ENCODE assay signal across 1 cellular context in the genomic region with DNA sequence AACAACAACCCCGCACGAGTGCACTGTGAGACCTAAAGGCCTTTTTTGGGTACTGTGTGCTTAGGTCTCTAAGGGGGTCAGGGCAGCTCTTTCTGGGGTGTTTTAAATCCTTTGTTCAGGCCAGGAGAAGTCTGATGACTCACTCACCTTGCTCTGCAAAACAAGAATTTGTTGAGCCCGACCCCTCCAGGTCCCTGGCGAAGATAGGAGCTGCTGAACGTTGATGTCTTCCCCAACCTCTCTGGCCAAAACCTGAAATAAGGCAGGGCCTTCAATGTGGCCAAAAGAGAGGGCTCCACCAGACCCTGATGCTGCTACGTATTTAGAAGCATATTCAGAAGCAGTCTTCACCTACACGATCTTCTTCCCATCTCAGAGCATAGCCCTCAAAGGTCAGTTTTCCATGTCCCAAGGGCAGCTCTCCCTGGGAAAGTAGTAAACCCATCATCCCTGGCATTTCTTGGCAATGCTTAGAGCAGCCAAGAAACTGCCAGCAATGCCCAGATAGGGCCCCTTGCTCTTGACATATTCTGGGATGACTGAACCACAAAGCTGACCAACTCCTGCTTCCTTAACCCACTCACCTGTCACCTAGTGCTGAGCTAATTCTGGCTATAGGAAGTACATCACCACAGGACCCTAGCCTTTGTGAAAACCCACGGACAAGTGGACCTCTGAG.
TF ChIP-seq lines count a peak whose summit lies in the region.

No MANE protein-coding gene starts in this region.

TF ChIP-seq in H1, 55 proteins besides CTCF, POLR2A, EP300 and RAD21:
- TF ChIP-seq JUND (IDR thresholded peaks at IDR 0.05; ENCODE audit: low read length), result peak; percentile 86
- no peak for TF ChIP-seq SP2 (IDR thresholded peaks at IDR 0.05; ENCODE audit: low read length)
